Comparison of ENCODE assay signal across 16 cellular contexts in the genomic region with DNA sequence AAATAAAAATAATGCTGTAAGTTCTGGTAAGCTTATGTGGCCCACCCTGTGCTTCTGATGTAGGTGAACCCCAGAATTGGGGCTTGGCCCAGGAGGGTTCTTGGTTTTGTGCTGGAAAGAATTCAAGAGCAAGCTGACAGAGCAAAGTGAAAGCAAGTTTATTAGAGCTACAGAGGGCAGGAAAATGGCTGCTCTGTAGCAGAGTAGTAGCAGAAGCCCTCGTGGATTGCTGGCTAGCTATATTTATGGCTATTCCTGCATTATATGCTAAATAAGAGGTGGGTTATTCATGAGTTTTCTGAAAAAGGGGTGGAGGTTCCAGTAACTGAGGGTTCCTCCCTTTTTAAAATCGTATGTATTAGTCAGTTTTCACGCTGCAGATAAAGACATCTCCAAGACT. TPM values are rescaled to one million over a fixed set of nuclear protein-coding genes. Genes with fewer than 3 reads are reported as not detected.
DNase-seq lines count a peak whose midpoint lies in the region; ATAC-seq, FAIRE-seq and TF ChIP-seq lines count a peak whose summit lies in the region.
"Had no signal": no experiment of that assay in that cellular context is flagged by ENCODE, and none has a peak within 500 bp of the region (broad histone marks: within the 10 kb centered on the region; RNA-seq: fewer than 3 reads in every experiment).

No MANE protein-coding gene starts in this region.

- H3K14ac ChIP-seq in neuronal stem cell (ENCODE audit: low read length): no peak overlapping the region

- H3K4me1 ChIP-seq in Karpas-422 (ENCODE audit: low read length): no peaks in the 10 kb centered on the region
- H3K4me1 ChIP-seq in GM12878 (ENCODE audit: control insufficient read depth, insufficient read depth, low read length): no peaks in the 10 kb centered on the region
- H3K4me1 ChIP-seq in neuronal stem cell (ENCODE audit: control insufficient read depth in 2 of 2, insufficient read depth in 1 of 2, low read depth in 1 of 2, low read length in 2 of 2): no peaks in the 10 kb centered on the region
- H3K4me1 ChIP-seq in esophagus squamous epithelium: no peaks in the 10 kb centered on the region
- H3K4me1 ChIP-seq: testis had no signal

- H3K27ac ChIP-seq in Karpas-422 (ENCODE audit: low read length) (no peak overlapping the region), GM12878 (ENCODE audit: control insufficient read depth, insufficient read depth) (no peak overlapping the region), neuronal stem cell (replicated peaks; ENCODE audit: low read length) (no peak overlapping the region), esophagus squamous epithelium (no peak overlapping the region)
- H3K27ac ChIP-seq: testis had no signal

- H4K20me1 ChIP-seq in Karpas-422 (ENCODE audit: insufficient read depth, low read depth, low read length) (no peaks in the 10 kb centered on the region), GM12878 (ENCODE audit: control insufficient read depth, insufficient read depth) (no peaks in the 10 kb centered on the region)

- H3K4me2 ChIP-seq in Karpas-422 (ENCODE audit: low read depth, low read length, poor library complexity, severe bottlenecking): peak overlapping the region; percentile 5
- H3K4me2 ChIP-seq in GM12878 (ENCODE audit: control insufficient read depth, insufficient read depth): no peak overlapping the region
- H3K4me2 ChIP-seq in neuronal stem cell (ENCODE audit: insufficient read depth, low read length, poor library complexity, severe bottlenecking): no peak overlapping the region

- H3K4ac ChIP-seq in neuronal stem cell (ENCODE audit: low read length): no peak overlapping the region

- no peaks in the 10 kb centered on the region for H3K36me3 Mint-ChIP-seq in activated CD4-positive, alpha-beta T cell treated with anti-CD3 and anti-CD28 coated beads, Interleukin-2, amount 10 ng/mL, durations not matched to agents 7 days and 5 days (ENCODE audit: low read depth)

- no peak overlapping the region for H4K8ac ChIP-seq in neuronal stem cell (ENCODE audit: low read depth, low read length)

- SMC1A ChIA-PET in GM12878 (lab: Charles Lee; ENCODE audit: uncharacterized antibody, unreplicated experiment): no interaction called here

- no peak overlapping the region for H3K18ac ChIP-seq in neuronal stem cell (ENCODE audit: low read length)

- intact Hi-C loops in GM12878 (cut with micrococcal nuclease; ENCODE audit: unreplicated experiment) (no loop called here), esophagus squamous epithelium (cut with DNase I) (no loop called here)

- no peaks in the 10 kb centered on the region for H3K9me2 ChIP-seq in Karpas-422 (replicated peaks; ENCODE audit: insufficient read depth, low read length)

- H3K36me3 ChIP-seq in Karpas-422 (ENCODE audit: insufficient read depth, low read length): no peaks in the 10 kb centered on the region
- H3K36me3 ChIP-seq in GM12878 (ENCODE audit: control insufficient read depth in 2 of 2, insufficient read depth in 2 of 2, low read length in 1 of 2): no peaks in the 10 kb centered on the region
- no peaks in the 10 kb centered on the region for H3K36me3 ChIP-seq in neuronal stem cell (replicated peaks in 1 of 2; ENCODE audit: control insufficient read depth in 2 of 2, insufficient read depth in 2 of 2, low read length in 2 of 2)
- no peaks in the 10 kb centered on the region for H3K36me3 ChIP-seq in esophagus squamous epithelium

- RAD21 ChIA-PET in GM12878 (lab: Charles Lee; ENCODE audit: unreplicated experiment): no interaction called here

- H2AK5ac ChIP-seq in neuronal stem cell (ENCODE audit: low read depth, low read length): no peak overlapping the region

- H3K4me3 Mint-ChIP-seq in activated CD4-positive, alpha-beta T cell treated with anti-CD3 and anti-CD28 coated beads, Interleukin-2, amount 10 ng/mL, durations not matched to agents 7 days and 5 days: no peak overlapping the region
- H3K4me3 Mint-ChIP-seq: dendritic cell treated with granulocyte-macrophage colony-stimulating factor and Interleukin-4, amounts not matched to agents 40 ng/mL and 50 ng/mL, for 4 days had no signal

- H3K23ac ChIP-seq in neuronal stem cell (ENCODE audit: low read depth, low read length, poor library complexity): no peak overlapping the region

- H3K4me1 Mint-ChIP-seq in activated CD4-positive, alpha-beta T cell treated with anti-CD3 and anti-CD28 coated beads, Interleukin-2, amount 10 ng/mL, durations not matched to agents 7 days and 5 days: peaks cover 7% of the 10 kb centered on the region

- H2BK5ac ChIP-seq in neuronal stem cell (ENCODE audit: low read length): no peak overlapping the region

- H3K27ac Mint-ChIP-seq in activated CD4-positive, alpha-beta T cell treated with anti-CD3 and anti-CD28 coated beads, Interleukin-2, amount 10 ng/mL, durations not matched to agents 7 days and 5 days: peak overlapping the region; percentile 43
- H3K27ac Mint-ChIP-seq: dendritic cell treated with granulocyte-macrophage colony-stimulating factor and Interleukin-4, amounts not matched to agents 40 ng/mL and 50 ng/mL, for 4 days had no signal

- DNase-seq in activated CD4-positive, alpha-beta T cell treated with anti-CD3 and anti-CD28 coated beads, Interleukin-2, amount 10 ng/mL, durations not matched to agents 7 days and 5 days: no peak
- DNase-seq in activated CD4-positive, alpha-beta T cell treated with anti-CD3 and anti-CD28 coated beads for 4 hours: no peak
- DNase-seq in Karpas-422 (no peak), GM12878 (ENCODE audit: low read depth, low spot score) (no peak), neuronal stem cell (ENCODE audit: low spot score) (no peak), esophagus squamous epithelium (lab: John Stamatoyannopoulos, UW) (no peak)
- DNase-seq in activated effector memory CD4-positive, alpha-beta T cell treated with Interleukin-2 at 50 U/mL for 16 hours: no peak
- DNase-seq: ACHN, activated gamma-delta T cell, hippocampal formation, left colon, NCI-H1105, testis had no signal

- no peaks in the 10 kb centered on the region for H3K79me1 ChIP-seq in neuronal stem cell (ENCODE audit: low read depth, low read length)

- H3K27me3 ChIP-seq in Karpas-422 (ENCODE audit: low read length): no peaks in the 10 kb centered on the region
- H3K27me3 ChIP-seq in GM12878 (replicated peaks in 1 of 2; ENCODE audit: control insufficient read depth in 2 of 2, insufficient read depth in 2 of 2, low read length in 1 of 2): no peaks in the 10 kb centered on the region
- no peaks in the 10 kb centered on the region for H3K27me3 ChIP-seq in neuronal stem cell (ENCODE audit: control insufficient read depth in 3 of 3, insufficient read depth in 3 of 3, low read depth in 1 of 3, low read length in 3 of 3)
- no peaks in the 10 kb centered on the region for H3K27me3 ChIP-seq in esophagus squamous epithelium
- H3K27me3 ChIP-seq: testis had no signal

- no TSS peak for BruUV-seq in GM12878 (replicated peaks; lab: Mats Ljungman, UMichigan)

- H3K9me3 ChIP-seq in Karpas-422 (ENCODE audit: low read length) (no peaks in the 10 kb centered on the region), GM12878 (replicated peaks; ENCODE audit: control insufficient read depth, insufficient read depth, low read length) (no peaks in the 10 kb centered on the region; the same call in 2 of the 3 replicates), neuronal stem cell (replicated peaks in 1 of 2; ENCODE audit: control insufficient read depth in 2 of 2, insufficient read depth in 1 of 2, low read depth in 1 of 2, low read length in 2 of 2) (no peaks in the 10 kb centered on the region), esophagus squamous epithelium (no peaks in the 10 kb centered on the region)
- H3K9me3 ChIP-seq: testis had no signal

- ATAC-seq in GM12878: no peak
- no peak for ATAC-seq in HG03108 (IDR thresholded peaks at IDR 0.05; ENCODE audit: unreplicated experiment)
- ATAC-seq: esophagus mucosa, left colon had no signal

- peaks cover 27% of the 10 kb centered on the region for H3K9me3 Mint-ChIP-seq in activated CD4-positive, alpha-beta T cell treated with anti-CD3 and anti-CD28 coated beads, Interleukin-2, amount 10 ng/mL, durations not matched to agents 7 days and 5 days

- no peak for TF ChIP-seq RAD21 in GM12878 (IDR thresholded peaks at IDR 0.05; ENCODE audit: insufficient read depth, low read depth, low read length)

- in situ Hi-C loops in GM12878 (cut with MboI): no loop called here

- POLR2A ChIA-PET in activated CD4-positive, alpha-beta T cell treated with anti-CD3 and anti-CD28 coated beads, Interleukin-2, amount 10 ng/mL, durations not matched to agents 7 days and 5 days (lab: Charles Lee): no interaction called here
- POLR2A ChIA-PET in GM12878 (lab: Charles Lee): interaction anchor here (0.6 kb wide), 1 partner anchor 25 kb away, joined by 3 read pairs; no protein-coding TSS in a partner anchor

- 16% methylated on average over 3 of the region's 3 CpGs for WGBS in GM12878 (ENCODE audit: insufficient coverage, insufficient replicate concordance, low lambda C conversion rate, missing lambda C conversion rate)
- WGBS in neuronal stem cell (ENCODE audit: extremely low coverage in 2 of 2, insufficient read length in 2 of 2, insufficient replicate concordance in 1 of 2), 2 donors: no CpG with 5 or more reads among the region's 3 CpGs
- 58 to 65% methylated on average over 3 of the region's 3 CpGs for WGBS in esophagus squamous epithelium, 2 donors

- H4K91ac ChIP-seq in neuronal stem cell (ENCODE audit: low read depth, low read length, poor library complexity): no peak overlapping the region

- H2BK15ac ChIP-seq in neuronal stem cell (ENCODE audit: low read length): no peak overlapping the region

- no peak for TF ChIP-seq EP300 in GM12878 (IDR thresholded peaks at IDR 0.05; ENCODE audit: borderline replicate concordance in 1 of 2, control insufficient read depth in 1 of 2, low read depth in 2 of 2, low read length in 2 of 2)

- H2AFZ ChIP-seq in Karpas-422 (ENCODE audit: low read length): no peak overlapping the region
- H2AFZ ChIP-seq in GM12878 (ENCODE audit: control insufficient read depth, low read depth, low read length): no peak overlapping the region; the same call in 1 of the 2 replicates
- H2AFZ ChIP-seq in neuronal stem cell (ENCODE audit: low read length): peak overlapping the region; percentile 51

- TF ChIP-seq POLR2A in GM12878 (IDR thresholded peaks at IDR 0.05; ENCODE audit: low read depth, low read length): no peak
- TF ChIP-seq POLR2A in esophagus squamous epithelium (IDR thresholded peaks at IDR 0.05): no peak

- FAIRE-seq in GM12878 (lab: Jason Lieb, UNC): no peak

- H3K9ac ChIP-seq in Karpas-422 (ENCODE audit: low read length) (no peak overlapping the region), GM12878 (ENCODE audit: control insufficient read depth, insufficient read depth, low read length) (no peak overlapping the region), neuronal stem cell (ENCODE audit: low read depth, low read length, poor library complexity) (no peak overlapping the region)

- H2BK120ac ChIP-seq in neuronal stem cell (ENCODE audit: low read depth, low read length): no peak overlapping the region

- TF ChIP-seq CTCF in GM12878 (IDR thresholded peaks at IDR 0.05 in 2 of 3, conservative IDR thresholded peaks at IDR 0.05 in 1 of 3; ENCODE audit: control insufficient read depth in 2 of 3, extremely low read depth in 1 of 3, insufficient read depth in 1 of 3, low read depth in 3 of 3, low read length in 3 of 3): no peak
- TF ChIP-seq CTCF in esophagus squamous epithelium (IDR thresholded peaks at IDR 0.05): no peak

- CTCF ChIA-PET in activated CD4-positive, alpha-beta T cell treated with anti-CD3 and anti-CD28 coated beads, Interleukin-2, amount 10 ng/mL, durations not matched to agents 7 days and 5 days (lab: Charles Lee): interaction anchor here (1.6 kb wide), 1 partner anchor 14 kb away, joined by 4 read pairs; no protein-coding TSS in a partner anchor
- CTCF ChIA-PET in GM12878 (lab: Yijun Ruan, JAX): no interaction called here

- no peak overlapping the region for H2BK12ac ChIP-seq in neuronal stem cell (ENCODE audit: low read length)

- H3K79me2 ChIP-seq in Karpas-422 (ENCODE audit: low read length): no peaks in the 10 kb centered on the region
- H3K79me2 ChIP-seq in GM12878 (ENCODE audit: control insufficient read depth, insufficient read depth, low read length): no peaks in the 10 kb centered on the region

- no peaks in the 10 kb centered on the region for H3K27me3 Mint-ChIP-seq in activated CD4-positive, alpha-beta T cell treated with anti-CD3 and anti-CD28 coated beads, Interleukin-2, amount 10 ng/mL, durations not matched to agents 7 days and 5 days
- H3K27me3 Mint-ChIP-seq: dendritic cell treated with granulocyte-macrophage colony-stimulating factor and Interleukin-4, amounts not matched to agents 40 ng/mL and 50 ng/mL, for 4 days had no signal

- H3K4me3 ChIP-seq in Karpas-422 (ENCODE audit: low read length) (no peak overlapping the region), GM12878 (no peak overlapping the region), neuronal stem cell (ENCODE audit: low read length in 2 of 2) (no peak overlapping the region), esophagus squamous epithelium (no peak overlapping the region)
- H3K4me3 ChIP-seq: testis had no signal

RNA-seq across cellular contexts. Expression of gene ZNF599, which starts 20.5 kb away (rescaled TPM):
- 1 to 10 TPM; 5.3 to 6.1 TPM for total RNA-seq in activated CD4-positive, alpha-beta T cell treated with anti-CD3 and anti-CD28 coated beads, Interleukin-2, amount 10 ng/mL, durations not matched to agents 7 days and 5 days
- 4.1 and 8.3 TPM in 2 replicates for total RNA-seq in Karpas-422 (2014; rRNA removed; shearing (Covaris generic); ENCODE audit: low replicate concordance)
- total RNA-seq in GM12878 (2013; cell fraction: nucleolus; rRNA removed): 9.8 and 10.3 TPM in 2 replicates
- total RNA-seq in GM12878 (2014; rRNA removed) (1.5 and 2.2 TPM in 2 replicates), GM12878 (2014; rRNA removed; fragmentation: Illumina TruSeq; extraction: Trizol) (1.0 and 1.2 TPM in 2 replicates), GM12878 (2021) (1.7 and 2.8 TPM in 2 replicates), esophagus squamous epithelium (1 to 10 TPM; 1.9 to 6.1 (median 2.6) TPM)
- polyA plus RNA-seq in GM12878 (2011; ENCODE audit: low read depth): 1.8 TPM
- polyA plus RNA-seq in GM12878 (2011; rRNA removed) (3.6 and 4.8 TPM in 2 replicates), GM12878 (2014; fragmentation: Illumina TruSeq; extraction: Trizol) (1.3 and 2.2 TPM in 2 replicates), GM12878 (2014; fragmentation: Nextera tagmentation; extraction: Ambion mirVana) (1 to 10 TPM in 1 of 2 experiments, under 1 TPM in 1; 0.27 to 1.1 TPM), GM12878 (2014; rRNA removed) (2.9 and 4.3 TPM in 2 replicates), GM12878 (2016; fragmentation: Nextera tagmentation; extraction: Ambion mirVana) (1 to 10 TPM; 3.9 to 4.6 TPM)
- polyA plus RNA-seq in GM12878 (2011; cell fraction: cytosol; rRNA removed): 4.9 and 7.2 TPM in 2 replicates
- 8.1 and 8.4 TPM in 2 replicates for polyA plus RNA-seq in GM12878 (2011; cell fraction: nucleus; rRNA removed)
- polyA plus RNA-seq in GM12878 (2012): 2.2 and 3.2 TPM in 2 replicates
- polyA minus RNA-seq in GM12878 (2011; rRNA and poly(A)+ RNA removed): 1.2 and 2.3 TPM in 2 replicates
- 0.94 and 1.8 TPM in 2 replicates for polyA minus RNA-seq in GM12878 (2011; cell fraction: cytosol; rRNA and poly(A)+ RNA removed)
- polyA minus RNA-seq in GM12878 (2011; cell fraction: nucleus; rRNA and poly(A)+ RNA removed): 5.6 and 7.2 TPM in 2 replicates
- polyA plus RNA-seq in neuronal stem cell (2013, experiment 1 of 2): 5.9 TPM
- 5.4 TPM for polyA plus RNA-seq in neuronal stem cell (2013, experiment 2 of 2)

RNA-seq across cellular contexts. Expression of gene ZNF181, which starts 59.5 kb away (rescaled TPM):
- 1 to 10 TPM; 6.1 to 6.5 TPM for total RNA-seq in activated CD4-positive, alpha-beta T cell treated with anti-CD3 and anti-CD28 coated beads, Interleukin-2, amount 10 ng/mL, durations not matched to agents 7 days and 5 days
- 11.1 and 23.2 TPM in 2 replicates for total RNA-seq in Karpas-422 (2014; rRNA removed; shearing (Covaris generic); ENCODE audit: low replicate concordance)
- 18.1 and 21.8 TPM in 2 replicates for total RNA-seq in GM12878 (2013; cell fraction: nucleolus; rRNA removed)
- total RNA-seq in GM12878 (2014; rRNA removed) (8.4 and 9.6 TPM in 2 replicates), GM12878 (2014; rRNA removed; fragmentation: Illumina TruSeq; extraction: Trizol) (6.8 and 7.1 TPM in 2 replicates), GM12878 (2021) (5.4 and 5.7 TPM in 2 replicates), esophagus squamous epithelium (10 to 100 TPM in 2 of 4 donors, 1 to 10 TPM in 2; 3.0 to 27.4 (median 13.3) TPM)
- 1.6 TPM for polyA plus RNA-seq in GM12878 (2011; ENCODE audit: low read depth)
- polyA plus RNA-seq in GM12878 (2011; rRNA removed) (9.4 and 17.9 TPM in 2 replicates), GM12878 (2014; fragmentation: Illumina TruSeq; extraction: Trizol) (8.8 and 10.9 TPM in 2 replicates), GM12878 (2014; fragmentation: Nextera tagmentation; extraction: Ambion mirVana) (1 to 10 TPM; 2.1 to 2.7 TPM), GM12878 (2014; rRNA removed) (4.8 and 7.7 TPM in 2 replicates), GM12878 (2016; fragmentation: Nextera tagmentation; extraction: Ambion mirVana) (10 to 100 TPM in 1 of 2 experiments, 1 to 10 TPM in 1; 9.0 to 10.3 TPM)
- polyA plus RNA-seq in GM12878 (2011; cell fraction: cytosol; rRNA removed): 4.4 and 4.6 TPM in 2 replicates
- polyA plus RNA-seq in GM12878 (2011; cell fraction: nucleus; rRNA removed): 13.1 and 16.1 TPM in 2 replicates
- polyA plus RNA-seq in GM12878 (2012): 4.0 and 7.3 TPM in 2 replicates
- 6.1 and 8.0 TPM in 2 replicates for polyA minus RNA-seq in GM12878 (2011; rRNA and poly(A)+ RNA removed)
- polyA minus RNA-seq in GM12878 (2011; cell fraction: cytosol; rRNA and poly(A)+ RNA removed): 2.1 and 5.2 TPM in 2 replicates
- 10.2 and 11.1 TPM in 2 replicates for polyA minus RNA-seq in GM12878 (2011; cell fraction: nucleus; rRNA and poly(A)+ RNA removed)
- polyA plus RNA-seq in neuronal stem cell (2013, experiment 1 of 2): 8.5 TPM
- polyA plus RNA-seq in neuronal stem cell (2013, experiment 2 of 2): 8.0 TPM
